In the genomic region with DNA sequence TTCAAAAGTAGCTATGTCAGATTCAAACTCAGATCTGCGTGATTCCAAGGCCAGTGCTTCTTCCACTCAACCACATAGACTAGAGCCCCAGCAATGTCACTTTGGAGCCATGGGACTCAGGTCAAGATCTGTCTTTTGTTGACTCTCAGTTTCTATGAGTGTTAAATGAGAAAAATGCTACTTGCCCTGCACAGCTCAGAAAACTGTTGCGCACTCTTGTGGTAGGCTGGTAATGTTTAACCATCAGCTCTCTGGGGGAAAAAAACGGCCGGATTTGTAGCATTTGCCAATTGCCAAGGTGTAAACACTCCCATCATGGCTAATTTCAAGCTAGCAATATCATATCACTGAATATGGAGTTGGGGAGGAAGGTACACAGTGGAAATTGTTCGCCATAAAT, we compare ENCODE assay signal across 23 cellular contexts.
DNase-seq lines count a peak whose midpoint lies in the region; FAIRE-seq and TF ChIP-seq lines count a peak whose summit lies in the region.
"Had no signal": no experiment of that assay in that cellular context is flagged by ENCODE, and none has a peak within 500 bp of the region (broad histone marks: within the 10 kb centered on the region; RNA-seq: fewer than 3 reads in every experiment).

No MANE protein-coding gene starts in this region.

- POLR2A ChIA-PET in OCI-LY7 (lab: Charles Lee), result interaction anchor here (0.7 kb wide), 1 partner anchor 17 kb away, joined by 3 read pairs; no protein-coding TSS in a partner anchor
- POLR2A ChIA-PET in PC-9 (lab: Charles Lee; ENCODE audit: unreplicated experiment), result no interaction called here

- no peak overlapping the region for H3K23ac ChIP-seq in neuronal stem cell (ENCODE audit: low read depth, low read length, poor library complexity)

- H3K9me2 ChIP-seq in OCI-LY7 (ENCODE audit: insufficient read depth, low read length), result no peaks in the 10 kb centered on the region
- no peaks in the 10 kb centered on the region for H3K9me2 ChIP-seq in PC-9 (ENCODE audit: insufficient read depth)

- no peaks in the 10 kb centered on the region for H3K79me2 ChIP-seq in OCI-LY7 (ENCODE audit: insufficient read depth, low read depth, low read length)
- no peaks in the 10 kb centered on the region for H3K79me2 ChIP-seq in PC-9 (ENCODE audit: low read depth)

- no peak overlapping the region for H2AK5ac ChIP-seq in neuronal stem cell (ENCODE audit: low read depth, low read length)

- H3K27me3 ChIP-seq in PC-9 (ENCODE audit: insufficient read depth, low read depth), result no peaks in the 10 kb centered on the region; the same call in 1 of the 2 replicates
- no peaks in the 10 kb centered on the region for H3K27me3 ChIP-seq in neuronal stem cell (ENCODE audit: control insufficient read depth in 3 of 3, insufficient read depth in 3 of 3, low read depth in 1 of 3, low read length in 3 of 3)
- H3K27me3 ChIP-seq: BE2C; BLaER1 treated with 17β-estradiol and CSF1 and Interleukin-3, amounts not matched to agents 10 nM and 100 nM had no signal

- H3K18ac ChIP-seq in neuronal stem cell (ENCODE audit: low read length), result no peak overlapping the region

- intact Hi-C loops in OCI-LY7 (cut with micrococcal nuclease; ENCODE audit: unreplicated experiment), result loop anchor here (5.0 kb wide), 1 partner anchor 84 kb away; no protein-coding TSS in a partner anchor
- intact Hi-C loops in PC-9 (cut with micrococcal nuclease; ENCODE audit: unreplicated experiment), result no loop called here

- BruUV-seq in OCI-LY7 (replicated peaks; lab: Mats Ljungman, UMichigan) (no TSS peak), PC-9 (replicated peaks; lab: Mats Ljungman, UMichigan) (no TSS peak)

- H4K20me1 ChIP-seq in OCI-LY7 (ENCODE audit: insufficient read depth, low read length) (no peaks in the 10 kb centered on the region), PC-9 (ENCODE audit: insufficient read depth) (no peaks in the 10 kb centered on the region)
- H4K20me1 ChIP-seq: BLaER1 treated with 17β-estradiol and CSF1 and Interleukin-3, amounts not matched to agents 10 nM and 100 nM had no signal

- no CpG with 5 or more reads among the region's 5 CpGs for WGBS in neuronal stem cell (ENCODE audit: extremely low coverage in 2 of 2, insufficient read length in 2 of 2, insufficient replicate concordance in 1 of 2), 2 donors

- no peaks in the 10 kb centered on the region; the same call in 1 of the 2 replicates for H3F3A ChIP-seq in PC-9 (ENCODE audit: insufficient read depth, low read depth)

- H3K27ac ChIP-seq in OCI-LY7 (ENCODE audit: low read depth, low read length, poor library complexity, severe bottlenecking) (no peak overlapping the region), PC-9 (no peak overlapping the region), neuronal stem cell (replicated peaks; ENCODE audit: low read length) (no peak overlapping the region)
- H3K27ac ChIP-seq: A549; BLaER1 treated with 17β-estradiol and CSF1 and Interleukin-3, amounts not matched to agents 10 nM and 100 nM had no signal

- H3K9me3 ChIP-seq in OCI-LY7 (ENCODE audit: low read length) (no peaks in the 10 kb centered on the region), PC-9 (ENCODE audit: insufficient read depth, low read depth) (no peaks in the 10 kb centered on the region), neuronal stem cell (replicated peaks in 1 of 2; ENCODE audit: control insufficient read depth in 2 of 2, insufficient read depth in 1 of 2, low read depth in 1 of 2, low read length in 2 of 2) (no peaks in the 10 kb centered on the region)
- H3K9me3 ChIP-seq: A549, BE2C had no signal

- CTCF ChIA-PET in OCI-LY7 (lab: Charles Lee; ENCODE audit: unreplicated experiment), result interaction anchor here (0.6 kb wide), 1 partner anchor 67 kb away, joined by 4 read pairs; no protein-coding TSS in a partner anchor
- CTCF ChIA-PET in PC-9 (lab: Charles Lee), result no interaction called here

- FAIRE-seq in GM18507 (lab: Jason Lieb, UNC), result peak; percentile 38
- FAIRE-seq: A549, D721Med had no signal

- H3K4me3 ChIP-seq in GM12865 (ENCODE audit: low read depth, low read length) (no peak overlapping the region), OCI-LY7 (ENCODE audit: low read depth, low read length, poor library complexity, severe bottlenecking) (no peak overlapping the region), PC-9 (no peak overlapping the region), neuronal stem cell (ENCODE audit: low read length in 2 of 2) (no peak overlapping the region)
- H3K4me3 ChIP-seq: A549; BLaER1 treated with 17β-estradiol and CSF1 and Interleukin-3, amounts not matched to agents 10 nM and 100 nM; GM23338 had no signal

- no peak overlapping the region for H2BK12ac ChIP-seq in neuronal stem cell (ENCODE audit: low read length)

- no peak overlapping the region for H3K14ac ChIP-seq in neuronal stem cell (ENCODE audit: low read length)

- no peak overlapping the region for H2BK120ac ChIP-seq in neuronal stem cell (ENCODE audit: low read depth, low read length)

- no peak overlapping the region for H2AFZ ChIP-seq in OCI-LY7 (ENCODE audit: low read length)
- H2AFZ ChIP-seq in PC-9, result no peak overlapping the region
- H2AFZ ChIP-seq in neuronal stem cell (ENCODE audit: low read length), result no peak overlapping the region
- H2AFZ ChIP-seq: GM23338 had no signal

- no peak overlapping the region for H3K4ac ChIP-seq in neuronal stem cell (ENCODE audit: low read length)

- H4K8ac ChIP-seq in neuronal stem cell (ENCODE audit: low read depth, low read length), result no peak overlapping the region

- DNase-seq in GM12865 (ENCODE audit: low read depth), result peak; percentile 14
- DNase-seq in GM18507 (ENCODE audit: extremely low spot score, insufficient read length, low read depth), result no peak
- no peak for DNase-seq in OCI-LY7 (ENCODE audit: low spot score)
- DNase-seq in renal cortical epithelial cell (ENCODE audit: low read depth), result peak; percentile 17
- no peak for DNase-seq in PC-9
- no peak for DNase-seq in NOMO-1 treated with DMSO at 0.1 percent for 48 hours (lab: John Stamatoyannopoulos, UW; ENCODE audit: unreplicated experiment)
- DNase-seq in neuronal stem cell (ENCODE audit: low spot score), result no peak
- DNase-seq: 8988T; ACHN; AML-193; BE2C; CD4-positive, alpha-beta T cell; CD8-positive, alpha-beta memory T cell; DMS 273 treated with DMSO at 0.1 percent for 48 hours; DMS79; EL; GDM1; H9; HFFc6 had no signal

- TF ChIP-seq CTCF in GM12865 (IDR thresholded peaks at IDR 0.05; ENCODE audit: insufficient read depth, low read depth, low read length, missing control alignments) (no peak), OCI-LY7 (conservative IDR thresholded peaks at IDR 0.05; ENCODE audit: low read length) (peak; percentile 34; the same call in 1 of the 2 replicates), PC-9 (conservative IDR thresholded peaks at IDR 0.05) (no peak)

- H2BK5ac ChIP-seq in neuronal stem cell (ENCODE audit: low read length), result no peak overlapping the region

- H3K36me3 ChIP-seq in OCI-LY7 (ENCODE audit: insufficient read depth, low read length) (no peaks in the 10 kb centered on the region), PC-9 (ENCODE audit: low read depth) (no peaks in the 10 kb centered on the region), neuronal stem cell (replicated peaks in 1 of 2; ENCODE audit: control insufficient read depth in 2 of 2, insufficient read depth in 2 of 2, low read length in 2 of 2) (peaks cover 1 to 18% of the 10 kb centered on the region in 2 donors)
- H3K36me3 ChIP-seq: BE2C had no signal

- H3K79me1 ChIP-seq in neuronal stem cell (ENCODE audit: low read depth, low read length), result peaks cover 2% of the 10 kb centered on the region

- H3K4me1 ChIP-seq in OCI-LY7 (ENCODE audit: insufficient read depth, low read length, poor library complexity, severe bottlenecking) (no peaks in the 10 kb centered on the region), PC-9 (replicated peaks; ENCODE audit: insufficient read depth) (no peaks in the 10 kb centered on the region), neuronal stem cell (ENCODE audit: control insufficient read depth in 2 of 2, insufficient read depth in 1 of 2, low read depth in 1 of 2, low read length in 2 of 2) (no peaks in the 10 kb centered on the region)
- H3K4me1 ChIP-seq: BE2C had no signal

- no peak overlapping the region for H2BK15ac ChIP-seq in neuronal stem cell (ENCODE audit: low read length)

- H3K9ac ChIP-seq in neuronal stem cell (ENCODE audit: low read depth, low read length, poor library complexity), result no peak overlapping the region
- H3K9ac ChIP-seq: BLaER1 treated with 17β-estradiol and CSF1 and Interleukin-3, amounts not matched to agents 10 nM and 100 nM had no signal

- H4K91ac ChIP-seq in neuronal stem cell (ENCODE audit: low read depth, low read length, poor library complexity), result no peak overlapping the region

- H3K4me2 ChIP-seq in OCI-LY7 (ENCODE audit: low read length) (no peak overlapping the region), PC-9 (no peak overlapping the region), neuronal stem cell (ENCODE audit: insufficient read depth, low read length, poor library complexity, severe bottlenecking) (no peak overlapping the region)
- H3K4me2 ChIP-seq: A549; BLaER1 treated with 17β-estradiol and CSF1 and Interleukin-3, amounts not matched to agents 10 nM and 100 nM; GM23338 had no signal

Comparison
In these comparisons a context has a peak if more than half of its experiments do, and no peak if none do; other contexts are left out.
1. DNase-seq: peak in GM12865 (single experiment) and renal cortical epithelial cell (single experiment); none in GM18507 (single experiment), OCI-LY7 (single experiment), PC-9 (0 of 2), NOMO-1 treated with DMSO at 0.1 percent for 48 hours (single experiment) and neuronal stem cell (single experiment).